In genomic region chr1:25757151-25757845, GRCh38 we compare ENCODE assay signal across 19 cellular contexts. TPM values are rescaled to one million over a fixed set of nuclear protein-coding genes. Genes with fewer than 3 reads are reported as not detected.
DNase-seq lines count a peak whose midpoint lies in the region; ATAC-seq lines count a peak whose summit lies in the region.
"Had no signal": no experiment of that assay in that cellular context is flagged by ENCODE, and none has a peak within 500 bp of the region (broad histone marks: within the 10 kb centered on the region; RNA-seq: fewer than 3 reads in every experiment).

No MANE protein-coding gene starts in this region.

- H3K4me2 ChIP-seq in BLaER1 = peak overlapping the region; percentile 91

- H3K27ac ChIP-seq in BLaER1 = peak overlapping the region; percentile 88
- H3K27ac ChIP-seq in SJCRH30 = no peak overlapping the region
- H3K27ac ChIP-seq: Peyer's patch, SK-N-MC had no signal

- ATAC-seq in esophagus mucosa (peak; percentile 24), GM21786 (IDR thresholded peaks at IDR 0.05; ENCODE audit: unreplicated experiment) (no peak), HG02884 (IDR thresholded peaks at IDR 0.05; ENCODE audit: unreplicated experiment) (no peak), GM21723 (IDR thresholded peaks at IDR 0.05; ENCODE audit: unreplicated experiment) (no peak)
- ATAC-seq: HCT116, K562, T-cell had no signal

- no peak overlapping the region for H3K9ac ChIP-seq in BLaER1

- H3K27me3 ChIP-seq in BLaER1 = no peaks in the 10 kb centered on the region
- no peaks in the 10 kb centered on the region for H3K27me3 ChIP-seq in SJCRH30
- H3K27me3 ChIP-seq: Peyer's patch had no signal

- H4K20me1 ChIP-seq in BLaER1 = no peaks in the 10 kb centered on the region

- H3K4me3 ChIP-seq in BLaER1 = no peak overlapping the region
- no peak overlapping the region for H3K4me3 ChIP-seq in SJCRH30
- H3K4me3 ChIP-seq: K562, Peyer's patch, SK-N-MC had no signal

- DNase-seq in ELF-1 (ENCODE audit: low read depth, low spot score) (peak; percentile 50), SJCRH30 (peak; percentile 40 to 62)
- no peak for DNase-seq in stimulated activated CD4-positive, alpha-beta T cell treated with anti-CD3 and anti-CD28 coated beads, Interleukin-12 subunit alpha, Interleukin-12 subunit beta, amount 100 ng/mL, for 4 hours
- DNase-seq: DMS79 treated with DMSO at 0.1 percent for 48 hours, NCI-H1105, NCI-H1694, NCI-H2081 treated with DMSO at 0.1 percent for 48 hours, NCI-H2227 treated with DMSO at 0.1 percent for 48 hours, NCI-H526, Peyer's patch, T-cell had no signal

- H3K36me3 ChIP-seq in BLaER1 (no peaks in the 10 kb centered on the region), SJCRH30 (peaks cover 20% of the 10 kb centered on the region; the same call in 1 of the 2 replicates)

- H3K9me3 ChIP-seq in BLaER1 (no peaks in the 10 kb centered on the region), SJCRH30 (replicated peaks) (no peaks in the 10 kb centered on the region)
- H3K9me3 ChIP-seq: Peyer's patch had no signal

- H3K4me1 ChIP-seq in BLaER1 = peaks cover 65% of the 10 kb centered on the region
- H3K4me1 ChIP-seq in SJCRH30 = peaks cover 11% of the 10 kb centered on the region
- H3K4me1 ChIP-seq: Peyer's patch had no signal

RNA-seq across cellular contexts. Expression of gene SELENON, which starts 42.7 kb away (rescaled TPM):
- 63.1 and 64.3 TPM in 2 replicates for total RNA-seq in SJCRH30 (2014; rRNA removed; shearing (Covaris generic))
- 35.2 TPM for total RNA-seq in esophagus mucosa
